Comparison of ENCODE assay signal across 23 cellular contexts in the genomic region with DNA sequence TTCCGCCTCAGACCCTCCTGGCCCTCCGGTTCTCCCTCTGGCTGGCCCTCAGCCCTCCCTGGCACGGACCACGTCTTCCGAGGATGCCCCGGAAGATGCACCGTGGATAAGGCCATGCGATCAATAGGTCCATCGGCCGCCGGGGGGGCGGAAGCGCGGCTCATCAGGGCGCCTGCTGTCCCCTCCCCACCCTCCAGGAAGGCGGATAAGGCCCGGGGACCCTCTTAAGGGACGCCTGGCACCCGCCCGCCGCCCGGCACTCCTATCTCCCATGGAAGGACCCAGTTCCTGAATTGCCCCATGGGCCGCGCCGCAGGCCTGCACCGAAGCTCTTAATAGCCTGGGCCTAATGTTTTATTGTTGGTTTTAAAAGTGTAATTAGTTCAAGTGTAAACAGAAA. TPM values are rescaled to one million over a fixed set of nuclear protein-coding genes. Genes with fewer than 3 reads are reported as not detected.
"Had no signal": no experiment of that assay in that cellular context is flagged by ENCODE, and none has a peak within 500 bp of the region (broad histone marks: within the 10 kb centered on the region; RNA-seq: fewer than 3 reads in every experiment).

No MANE protein-coding gene starts in this region.

- H3K4me2 ChIP-seq: KMS-11, SK-N-SH had no signal

- ATAC-seq: K562, T-cell had no signal

- H3K9ac ChIP-seq: KMS-11, SK-N-SH had no signal

- H3K27ac ChIP-seq: HL-60, KMS-11 had no signal

- H3K9me3 ChIP-seq: SK-N-SH had no signal

- H3K4me3 ChIP-seq: K562 had no signal

- DNase-seq: Kasumi-1, MM.1S, NCI-H1092 treated with DMSO at 0.1 percent for 48 hours, NCI-H1436, NCI-H187, NCI-H2029, NCI-H2081 treated with DMSO at 0.1 percent for 48 hours, NCI-H2171, NCI-H226, NCI-H446, NCI-H510A, NCI-H524 treated with DMSO at 0.1 percent for 48 hours, NCI-H69, NCI-H774, RPMI8226, SHP77, SK-N-SH, SW 1271, T-cell had no signal

RNA-seq across cellular contexts. Expression of gene ONECUT3, which starts 54.7 kb away (rescaled TPM):
- polyA plus RNA-seq: IgD-negative memory B cell, K562, SK-N-SH had no signal
